ENCODE assay signal across 10 cellular contexts in genomic region chr11:96263361-96263763, GRCh38.
DNase-seq lines count a peak whose midpoint lies in the region; ATAC-seq and TF ChIP-seq lines count a peak whose summit lies in the region.
"Had no signal": no experiment of that assay in that cellular context is flagged by ENCODE, and none has a peak within 500 bp of the region (broad histone marks: within the 10 kb centered on the region; RNA-seq: fewer than 3 reads in every experiment).

No MANE protein-coding gene starts in this region.

- H3K9me3 ChIP-seq in GM23248 (ENCODE audit: low read depth) (no peaks in the 10 kb centered on the region), smooth muscle cell (replicated peaks; ENCODE audit: low read depth) (no peaks in the 10 kb centered on the region)

- peaks cover 78% of the 10 kb centered on the region for H3K4me1 Mint-ChIP-seq in activated CD4-positive, alpha-beta memory T cell treated with anti-CD3 and anti-CD28 coated beads, Interleukin-2, amount 10 ng/mL, durations not matched to agents 7 days and 5 days

- H2AFZ ChIP-seq in GM23248 (no peak overlapping the region), smooth muscle cell (ENCODE audit: low read depth) (no peak overlapping the region)

- CTCF ChIA-PET in activated CD4-positive, alpha-beta memory T cell treated with anti-CD3 and anti-CD28 coated beads, Interleukin-2, amount 10 ng/mL, durations not matched to agents 7 days and 5 days (lab: Charles Lee) = interaction anchor here (1.5 kb wide), 1 partner anchor 80 kb away, joined by 5 read pairs; the partner anchor contains the start of gene MAML2

- POLR2A ChIA-PET in activated CD4-positive, alpha-beta memory T cell treated with anti-CD3 and anti-CD28 coated beads, Interleukin-2, amount 10 ng/mL, durations not matched to agents 7 days and 5 days (lab: Charles Lee) = interaction anchor here (1.0 to 1.4 kb wide), 3 partner anchors 20 to 78 kb away, joined by 3 to 5 read pairs (median 3); no protein-coding TSS in a partner anchor

- peaks cover 66% of the 10 kb centered on the region for H3K4me1 ChIP-seq in GM23248 (ENCODE audit: insufficient read depth)
- H3K4me1 ChIP-seq in smooth muscle cell (ENCODE audit: low read depth) = peaks cover 22% of the 10 kb centered on the region

- H3K27ac Mint-ChIP-seq in activated CD4-positive, alpha-beta memory T cell treated with anti-CD3 and anti-CD28 coated beads, Interleukin-2, amount 10 ng/mL, durations not matched to agents 7 days and 5 days = no peak overlapping the region

- no peaks in the 10 kb centered on the region for H4K20me1 ChIP-seq in GM23248 (ENCODE audit: insufficient read depth)
- no peaks in the 10 kb centered on the region for H4K20me1 ChIP-seq in smooth muscle cell (ENCODE audit: low read depth)

- H3K4me3 ChIP-seq in GM23248 = peak overlapping the region; percentile 22; the same call in 1 of the 2 replicates
- H3K4me3 ChIP-seq in smooth muscle cell = no peak overlapping the region

- no peaks in the 10 kb centered on the region for H3K36me3 ChIP-seq in GM23248 (ENCODE audit: low read depth)
- H3K36me3 ChIP-seq in smooth muscle cell (ENCODE audit: low read depth) = no peaks in the 10 kb centered on the region

- peaks cover 22% of the 10 kb centered on the region for H3K36me3 Mint-ChIP-seq in activated CD4-positive, alpha-beta memory T cell treated with anti-CD3 and anti-CD28 coated beads, Interleukin-2, amount 10 ng/mL, durations not matched to agents 7 days and 5 days (ENCODE audit: low read depth)

- no peak for TF ChIP-seq CTCF in smooth muscle cell (IDR thresholded peaks at IDR 0.05; ENCODE audit: borderline replicate concordance, insufficient read depth, poor library complexity, severe bottlenecking)

- no peak for ATAC-seq in GM18861 (IDR thresholded peaks at IDR 0.05; ENCODE audit: unreplicated experiment)

- H3F3A ChIP-seq in GM23248 (ENCODE audit: insufficient read depth) = peaks cover 71% of the 10 kb centered on the region
- H3F3A ChIP-seq in smooth muscle cell (ENCODE audit: low read depth) = peaks cover 20% of the 10 kb centered on the region

- H3K9me2 ChIP-seq in GM23248 (ENCODE audit: insufficient read depth) = no peaks in the 10 kb centered on the region

- H3K4me2 ChIP-seq in GM23248 (ENCODE audit: unreplicated experiment) (peak overlapping the region; percentile 59), smooth muscle cell (peak overlapping the region; percentile 24)

- no peak overlapping the region for H3K4me3 Mint-ChIP-seq in activated CD4-positive, alpha-beta memory T cell treated with anti-CD3 and anti-CD28 coated beads, Interleukin-2, amount 10 ng/mL, durations not matched to agents 7 days and 5 days

- H3K27me3 ChIP-seq in GM23248 (replicated peaks; ENCODE audit: insufficient read depth) = no peaks in the 10 kb centered on the region
- H3K27me3 ChIP-seq in smooth muscle cell (ENCODE audit: low read depth) = no peaks in the 10 kb centered on the region

- DNase-seq in GM23248 (peak; percentile 93), SKM-1 (lab: John Stamatoyannopoulos, UW; ENCODE audit: unreplicated experiment) (peak; percentile 71), fibroblast of the conjunctiva (ENCODE audit: low read depth) (peak; percentile 61), smooth muscle cell (lab: John Stamatoyannopoulos, UW; ENCODE audit: unreplicated experiment) (no peak), medulla oblongata (ENCODE audit: extremely low spot score) (no peak)
- DNase-seq in activated CD4-positive, alpha-beta memory T cell treated with anti-CD3 and anti-CD28 coated beads, Interleukin-2, amount 10 ng/mL, durations not matched to agents 7 days and 5 days = no peak
- no peak for DNase-seq in stimulated activated CD4-positive, alpha-beta T cell treated with anti-CD3 and anti-CD28 coated beads, Interleukin-4, amount 100 ng/mL, for 1 hour
- DNase-seq: glutamatergic neuron, NCI-H2171 treated with DMSO at 0.1 percent for 48 hours had no signal

- in situ Hi-C loops in GM23248 (cut with MboI) = no loop called here

- H3K27me3 Mint-ChIP-seq in activated CD4-positive, alpha-beta memory T cell treated with anti-CD3 and anti-CD28 coated beads, Interleukin-2, amount 10 ng/mL, durations not matched to agents 7 days and 5 days = no peaks in the 10 kb centered on the region

- H3K79me2 ChIP-seq in GM23248 (ENCODE audit: insufficient read depth) (peaks cover 97% of the 10 kb centered on the region), smooth muscle cell (ENCODE audit: low read depth) (peaks cover 70% of the 10 kb centered on the region)

- peak overlapping the region; percentile 49 for H3K27ac ChIP-seq in GM23248
- peak overlapping the region; percentile 62 for H3K27ac ChIP-seq in smooth muscle cell (ENCODE audit: low read depth)

- H3K9ac ChIP-seq in GM23248 (no peak overlapping the region), smooth muscle cell (ENCODE audit: low read depth) (no peak overlapping the region)

- no peaks in the 10 kb centered on the region for H3K9me3 Mint-ChIP-seq in activated CD4-positive, alpha-beta memory T cell treated with anti-CD3 and anti-CD28 coated beads, Interleukin-2, amount 10 ng/mL, durations not matched to agents 7 days and 5 days

Comparison
In these comparisons a context has a peak if more than half of its experiments do, and no peak if none do; other contexts are left out.
1. DNase-seq: peak in GM23248 (single experiment), SKM-1 (single experiment) and fibroblast of the conjunctiva (single experiment); none in smooth muscle cell (single experiment), activated CD4-positive, alpha-beta memory T cell treated with anti-CD3 and anti-CD28 coated beads, Interleukin-2, amount 10 ng/mL, durations not matched to agents 7 days and 5 days (single experiment), stimulated activated CD4-positive, alpha-beta T cell treated with anti-CD3 and anti-CD28 coated beads, Interleukin-4, amount 100 ng/mL, for 1 hour (single experiment) and medulla oblongata (single experiment).